ENCODE assay signal across 4 cellular contexts in the genomic region with DNA sequence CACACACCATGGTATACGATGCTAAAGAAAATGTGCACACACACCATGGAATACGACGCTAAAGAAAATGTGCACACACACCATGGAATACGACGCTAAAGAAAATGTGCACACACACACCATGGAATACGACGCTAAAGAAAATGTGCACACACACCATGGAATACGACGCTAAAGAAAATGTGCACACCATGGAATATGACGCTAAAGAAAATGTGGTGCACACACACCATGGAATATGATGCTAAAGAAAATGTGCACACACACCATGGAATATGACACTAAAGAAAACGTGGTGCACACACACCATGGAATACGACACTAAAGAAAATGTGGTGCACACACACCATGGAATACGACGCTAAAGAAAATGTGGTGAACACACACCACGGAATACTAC. TPM values are rescaled to one million over a fixed set of nuclear protein-coding genes. Genes with fewer than 3 reads are reported as not detected.
"Had no signal": no experiment of that assay in that cellular context is flagged by ENCODE, and none has a peak within 500 bp of the region (broad histone marks: within the 10 kb centered on the region; RNA-seq: fewer than 3 reads in every experiment).

No MANE protein-coding gene starts in this region.

RNA-seq across cellular contexts. Expression of a gene that starts 55.7 kb away (rescaled TPM):
- total RNA-seq: naive thymus-derived CD8-positive, alpha-beta T cell; natural killer cell; natural killer cell treated with Interleukin-12 subunit alpha and Interleukin-12 subunit beta and Interleukin-15 and Interleukin-18, amount 100 ng/mL, for 72 hours; progenitor cell of endocrine pancreas had no signal
